Comparison of ENCODE assay signal across 9 cellular contexts in genomic region chr9:33329117-33329563, GRCh38. TPM values are rescaled to one million over a fixed set of nuclear protein-coding genes. Genes with fewer than 3 reads are reported as not detected.
DNase-seq lines count a peak whose midpoint lies in the region; ATAC-seq and TF ChIP-seq lines count a peak whose summit lies in the region.
"Had no signal": no experiment of that assay in that cellular context is flagged by ENCODE, and none has a peak within 500 bp of the region (broad histone marks: within the 10 kb centered on the region; RNA-seq: fewer than 3 reads in every experiment).

No MANE protein-coding gene starts in this region.

- H3K9me3 Mint-ChIP-seq in glutamatergic neuron (ENCODE audit: unreplicated experiment), result no peaks in the 10 kb centered on the region
- no peaks in the 10 kb centered on the region for H3K9me3 Mint-ChIP-seq in activated CD4-positive, alpha-beta T cell treated with anti-CD3 and anti-CD28 coated beads, Interleukin-2, amount 10 ng/mL, durations not matched to agents 7 days and 5 days

- no peak overlapping the region for H3K9ac ChIP-seq in rectal smooth muscle tissue (ENCODE audit: low read length)

- H3K36me3 Mint-ChIP-seq in glutamatergic neuron (ENCODE audit: unreplicated experiment), result no peaks in the 10 kb centered on the region
- H3K36me3 Mint-ChIP-seq in activated CD4-positive, alpha-beta T cell treated with anti-CD3 and anti-CD28 coated beads, Interleukin-2, amount 10 ng/mL, durations not matched to agents 7 days and 5 days (ENCODE audit: low read depth), result peaks cover 45% of the 10 kb centered on the region

- no peaks in the 10 kb centered on the region for H3K4me1 Mint-ChIP-seq in glutamatergic neuron (ENCODE audit: low read depth, unreplicated experiment)
- no peaks in the 10 kb centered on the region for H3K4me1 Mint-ChIP-seq in activated CD4-positive, alpha-beta T cell treated with anti-CD3 and anti-CD28 coated beads, Interleukin-2, amount 10 ng/mL, durations not matched to agents 7 days and 5 days

- no peak overlapping the region for H3K4me3 Mint-ChIP-seq in glutamatergic neuron (ENCODE audit: unreplicated experiment)
- H3K4me3 Mint-ChIP-seq in activated CD4-positive, alpha-beta T cell treated with anti-CD3 and anti-CD28 coated beads, Interleukin-2, amount 10 ng/mL, durations not matched to agents 7 days and 5 days, result no peak overlapping the region

- no peak for TF ChIP-seq CTCF in glutamatergic neuron (IDR thresholded peaks at IDR 0.05; ENCODE audit: partially characterized antibody, unreplicated experiment)

- H3K4me3 ChIP-seq in rectal smooth muscle tissue (ENCODE audit: low read length), result no peak overlapping the region

- H3K27ac ChIP-seq in rectal smooth muscle tissue (ENCODE audit: low read depth, low read length), result peak overlapping the region; percentile 80

- H3K4me1 ChIP-seq in rectal smooth muscle tissue (ENCODE audit: control insufficient read depth, insufficient read depth, low read length), result peaks cover 15% of the 10 kb centered on the region

- no peak overlapping the region for H3K27ac Mint-ChIP-seq in glutamatergic neuron (ENCODE audit: unreplicated experiment)
- no peak overlapping the region for H3K27ac Mint-ChIP-seq in activated CD4-positive, alpha-beta T cell treated with anti-CD3 and anti-CD28 coated beads, Interleukin-2, amount 10 ng/mL, durations not matched to agents 7 days and 5 days

- CTCF ChIA-PET in activated CD4-positive, alpha-beta T cell treated with anti-CD3 and anti-CD28 coated beads, Interleukin-2, amount 10 ng/mL, durations not matched to agents 7 days and 5 days (lab: Charles Lee), result interaction anchor here (1.0 kb wide), 1 partner anchor 9 kb away, joined by 3 read pairs; no protein-coding TSS in a partner anchor

- POLR2A ChIA-PET in activated CD4-positive, alpha-beta T cell treated with anti-CD3 and anti-CD28 coated beads, Interleukin-2, amount 10 ng/mL, durations not matched to agents 7 days and 5 days (lab: Charles Lee), result no interaction called here

- DNase-seq in ELF-1 (ENCODE audit: low read depth, low spot score) (peak; percentile 4), SK-MEL-5 (ENCODE audit: low read depth, low spot score) (peak; percentile 37), fibroblast of the conjunctiva (ENCODE audit: low read depth) (peak; percentile 83), glutamatergic neuron (no peak), anterior cingulate cortex (lab: John Stamatoyannopoulos, UW) (no peak)
- DNase-seq in activated CD4-positive, alpha-beta T cell treated with anti-CD3 and anti-CD28 coated beads, Interleukin-2, amount 10 ng/mL, durations not matched to agents 7 days and 5 days, result no peak
- DNase-seq: activated effector memory CD4-positive, alpha-beta T cell treated with Interleukin-2 at 50 U/mL for 16 hours had no signal

- no peaks in the 10 kb centered on the region for H3K27me3 Mint-ChIP-seq in glutamatergic neuron (ENCODE audit: unreplicated experiment)
- H3K27me3 Mint-ChIP-seq in activated CD4-positive, alpha-beta T cell treated with anti-CD3 and anti-CD28 coated beads, Interleukin-2, amount 10 ng/mL, durations not matched to agents 7 days and 5 days, result no peaks in the 10 kb centered on the region

- H3K27me3 ChIP-seq in rectal smooth muscle tissue (ENCODE audit: control insufficient read depth, insufficient read depth, low read length), result no peaks in the 10 kb centered on the region

- H3K36me3 ChIP-seq in rectal smooth muscle tissue (ENCODE audit: control insufficient read depth, insufficient read depth, low read length), result peaks cover 8% of the 10 kb centered on the region

- ATAC-seq in GM21360 (IDR thresholded peaks at IDR 0.05; ENCODE audit: unreplicated experiment), result no peak

- in situ Hi-C loops in SK-MEL-5 (cut with HindIII; ENCODE audit: low pct_unique_long_range_greater_than_20kb, low sequenced_read_pairs), result no loop called here

RNA-seq across cellular contexts. Expression of gene NFX1, which starts 38.8 kb away (rescaled TPM):
- 16.4 and 17.9 TPM in 2 replicates for total RNA-seq in SK-MEL-5 (2014; rRNA removed; shearing (Covaris generic))
- polyA plus RNA-seq in SK-MEL-5 (2015; cell fraction: cytosol; rRNA removed), result 21.2 and 27.2 TPM in 2 replicates
- polyA plus RNA-seq in SK-MEL-5 (2015; cell fraction: nucleus; rRNA removed), result 45.7 and 51.7 TPM in 2 replicates
- 37.5 TPM for total RNA-seq in glutamatergic neuron (ENCODE audit: unreplicated experiment)
- total RNA-seq in activated CD4-positive, alpha-beta T cell treated with anti-CD3 and anti-CD28 coated beads, Interleukin-2, amount 10 ng/mL, durations not matched to agents 7 days and 5 days, result 10 to 100 TPM; 33.7 to 35.6 TPM

Comparison
In these comparisons a context has a peak if more than half of its experiments do, and no peak if none do; other contexts are left out.
1. DNase-seq: peak in ELF-1 (single experiment), SK-MEL-5 (single experiment) and fibroblast of the conjunctiva (single experiment); none in glutamatergic neuron (single experiment), anterior cingulate cortex (0 of 58) and activated CD4-positive, alpha-beta T cell treated with anti-CD3 and anti-CD28 coated beads, Interleukin-2, amount 10 ng/mL, durations not matched to agents 7 days and 5 days (single experiment).